In genomic region chr5:134411546-134412266, GRCh38 we compare ENCODE assay signal across 8 cellular contexts. TPM values are rescaled to one million over a fixed set of nuclear protein-coding genes. Genes with fewer than 3 reads are reported as not detected.
A peak's percentile ranks its signal among the peaks of the same experiment; 100 is the strongest.
DNase-seq lines count a peak whose midpoint lies in the region; TF ChIP-seq lines count a peak whose summit lies in the region.

TSS of gene CDKN2AIPNL (minus strand) at chr5:134411881. CDS start at chr5:134411854, 27 bp downstream.

- no peak within 1 kb of the TSS for H3K27ac ChIP-seq in mesodermal cell (ENCODE audit: low read depth, low read length, severe bottlenecking)

- in situ Hi-C loops in Caki2 (cut with HindIII; ENCODE audit: low pct_unique_long_range_greater_than_20kb, low sequenced_read_pairs), result no loop called here

- peak within 1 kb of the TSS; percentile 82 for H3K9ac ChIP-seq in endocrine pancreas (ENCODE audit: control insufficient read depth, insufficient read depth, low read length)

- H3K4me1 ChIP-seq in endocrine pancreas (ENCODE audit: control insufficient read depth, insufficient read depth, low read length), result peaks cover 6% of the 10 kb centered on the region
- H3K4me1 ChIP-seq in mesodermal cell (ENCODE audit: control insufficient read depth, insufficient read depth, low read length, poor library complexity, severe bottlenecking), result peaks cover 7% of the 10 kb centered on the region

- TF ChIP-seq CTCF in GM20000 (IDR thresholded peaks at IDR 0.05; ENCODE audit: extremely low read depth, missing control alignments), result peak; percentile 82

- H3K9me3 ChIP-seq in endocrine pancreas (ENCODE audit: control insufficient read depth, low read length), result no peaks in the 10 kb centered on the region
- no peaks in the 10 kb centered on the region for H3K9me3 ChIP-seq in mesodermal cell (ENCODE audit: control insufficient read depth, low read length)

- DNase-seq in Caki2 (ENCODE audit: low read depth) (peak; percentile 73), GM20000 (ENCODE audit: low spot score) (peak; percentile 94), HT-29 (ENCODE audit: low spot score) (peak; percentile 90), NOMO-1 treated with dmso at 0.1 percent for 144 hours (lab: John Stamatoyannopoulos, UW; ENCODE audit: unreplicated experiment) (peak; percentile 79)
- DNase-seq in activated CD8-positive, alpha-beta memory T cell treated with anti-CD3 and anti-CD28 coated beads, Interleukin-2, amount 50 U/mL, for 1 hour (ENCODE audit: extremely low read depth), result peak; percentile 63
- peak; percentile 78 to 82 for DNase-seq in stimulated activated CD8-positive, alpha-beta memory T cell treated with anti-CD3 and anti-CD28 coated beads, Interleukin-15, amount 100 ng/mL, for 4 hours (ENCODE audit: low read depth in 2 of 2)

- H3K4me3 ChIP-seq in endocrine pancreas (ENCODE audit: control insufficient read depth, insufficient read depth, low read length), result peak within 1 kb of the TSS; percentile 79
- H3K4me3 ChIP-seq in mesodermal cell (ENCODE audit: extremely low read depth, insufficient read depth, low read length, poor library complexity, severe bottlenecking), result peak within 1 kb of the TSS; percentile 80

- H3K36me3 ChIP-seq in endocrine pancreas (ENCODE audit: control insufficient read depth, insufficient read depth, low read length), result no peaks in the 10 kb centered on the region
- peaks cover 27% of the 10 kb centered on the region for H3K36me3 ChIP-seq in mesodermal cell (ENCODE audit: control insufficient read depth, insufficient read depth, low read length)

- no peaks in the 10 kb centered on the region for H3K27me3 ChIP-seq in endocrine pancreas (ENCODE audit: control insufficient read depth, insufficient read depth, low read length)

- WGBS in mesodermal cell (ENCODE audit: insufficient coverage in 2 of 2), 2 experiments, result 6 to 7% methylated on average over 58 to 60 of the region's 61 CpGs

RNA-seq across cellular contexts. Expression of gene CDKN2AIPNL, which starts in this region (rescaled TPM):
- 62.5 and 74.1 TPM in 2 replicates for total RNA-seq in Caki2 (2014; rRNA removed; shearing (Covaris generic); ENCODE audit: low replicate concordance)
- 33.4 and 36.5 TPM in 2 replicates for total RNA-seq in HT-29 (2014; rRNA removed; shearing (Covaris generic))
- polyA plus RNA-seq in mesodermal cell (2013, experiment 1 of 2), result 46.3 TPM
- 48.0 TPM for polyA plus RNA-seq in mesodermal cell (2013, experiment 2 of 2)
